In genomic region chr12:118151755-118152154, GRCh38 we compare ENCODE assay signal across 24 cellular contexts.
"Had no signal": no experiment of that assay in that cellular context is flagged by ENCODE, and none has a peak within 500 bp of the region (broad histone marks: within the 10 kb centered on the region; RNA-seq: fewer than 3 reads in every experiment).

No MANE protein-coding gene starts in this region.

- ATAC-seq: K562, PC-3 had no signal

- H3K27ac Mint-ChIP-seq: activated CD4-positive, alpha-beta memory T cell treated with anti-CD3 and anti-CD28 coated beads, Interleukin-2, amount 10 ng/mL, durations not matched to agents 7 days and 5 days; activated T-helper 1 cell treated with anti-CD3 and anti-CD28 coated beads, Interleukin-12 subunit alpha, Interleukin-12 subunit beta, Interleukin-2, Interleukin-4 antibody, amounts not matched to agents 30 ng/mL and 10 ng/mL and 1 ng/mL, durations not matched to agents 14 hours and 24 hours and 36 hours had no signal

- H3K27me3 ChIP-seq: breast epithelium had no signal

- H3K4me3 Mint-ChIP-seq: activated CD4-positive, alpha-beta memory T cell treated with anti-CD3 and anti-CD28 coated beads, Interleukin-2, amount 10 ng/mL, durations not matched to agents 7 days and 5 days; activated naive CD4-positive, alpha-beta T cell treated with anti-CD3 and anti-CD28 coated beads, Interleukin-2, amount 50 U/mL, for 24 hours; activated T-helper 1 cell treated with anti-CD3 and anti-CD28 coated beads, Interleukin-12 subunit alpha, Interleukin-12 subunit beta, Interleukin-2, Interleukin-4 antibody, amounts not matched to agents 30 ng/mL and 10 ng/mL and 1 ng/mL, durations not matched to agents 14 hours and 24 hours and 36 hours had no signal

- H3K9me3 ChIP-seq: breast epithelium had no signal

- H3K36me3 ChIP-seq: breast epithelium had no signal

- H3K27ac ChIP-seq: breast epithelium, VCaP had no signal

- H3K4me1 ChIP-seq: breast epithelium had no signal

- H3K4me1 Mint-ChIP-seq: activated CD4-positive, alpha-beta memory T cell treated with anti-CD3 and anti-CD28 coated beads, Interleukin-2, amount 10 ng/mL, durations not matched to agents 7 days and 5 days; activated naive CD4-positive, alpha-beta T cell treated with anti-CD3 and anti-CD28 coated beads, Interleukin-2, amount 50 U/mL, for 24 hours had no signal

- H3K9me3 Mint-ChIP-seq: activated CD4-positive, alpha-beta memory T cell treated with anti-CD3 and anti-CD28 coated beads, Interleukin-2, amount 10 ng/mL, durations not matched to agents 7 days and 5 days; activated naive CD4-positive, alpha-beta T cell treated with anti-CD3 and anti-CD28 coated beads, Interleukin-2, amount 50 U/mL, for 24 hours; activated T-helper 1 cell treated with anti-CD3 and anti-CD28 coated beads, Interleukin-12 subunit alpha, Interleukin-12 subunit beta, Interleukin-2, Interleukin-4 antibody, amounts not matched to agents 30 ng/mL and 10 ng/mL and 1 ng/mL, durations not matched to agents 14 hours and 24 hours and 36 hours had no signal

- H3K27me3 Mint-ChIP-seq: activated CD4-positive, alpha-beta memory T cell treated with anti-CD3 and anti-CD28 coated beads, Interleukin-2, amount 10 ng/mL, durations not matched to agents 7 days and 5 days; activated naive CD4-positive, alpha-beta T cell treated with anti-CD3 and anti-CD28 coated beads, Interleukin-2, amount 50 U/mL, for 24 hours had no signal

- DNase-seq: activated CD4-positive, alpha-beta memory T cell treated with anti-CD3 and anti-CD28 coated beads, Interleukin-2, amount 10 ng/mL, durations not matched to agents 7 days and 5 days; activated CD4-positive, alpha-beta T cell treated with anti-CD3 and anti-CD28 coated beads, Interleukin-2, amount 50 U/mL, for 1 hour; activated CD4-positive, CD25-positive, alpha-beta regulatory T cell; activated effector memory CD4-positive, alpha-beta T cell treated with Interleukin-2 at 50 U/mL for 16 hours; activated naive CD4-positive, alpha-beta T cell; activated T-cell treated with anti-CD3 and anti-CD28 coated beads for 4 hours; aorta; central memory CD4-positive, alpha-beta T cell; Karpas-422; NCI-H1105 treated with DMSO at 0.1 percent for 48 hours; NCI-H1436 treated with DMSO at 0.1 percent for 48 hours; NCI-H187; NCI-H2081; NCI-H510A treated with DMSO at 0.1 percent for 48 hours; NCI-H69; PC-3; SIG-M5; T-helper 2 cell; T1000 had no signal

- H3K4me3 ChIP-seq: breast epithelium, K562 had no signal
